Comparison of ENCODE assay signal across 8 cellular contexts in the genomic region with DNA sequence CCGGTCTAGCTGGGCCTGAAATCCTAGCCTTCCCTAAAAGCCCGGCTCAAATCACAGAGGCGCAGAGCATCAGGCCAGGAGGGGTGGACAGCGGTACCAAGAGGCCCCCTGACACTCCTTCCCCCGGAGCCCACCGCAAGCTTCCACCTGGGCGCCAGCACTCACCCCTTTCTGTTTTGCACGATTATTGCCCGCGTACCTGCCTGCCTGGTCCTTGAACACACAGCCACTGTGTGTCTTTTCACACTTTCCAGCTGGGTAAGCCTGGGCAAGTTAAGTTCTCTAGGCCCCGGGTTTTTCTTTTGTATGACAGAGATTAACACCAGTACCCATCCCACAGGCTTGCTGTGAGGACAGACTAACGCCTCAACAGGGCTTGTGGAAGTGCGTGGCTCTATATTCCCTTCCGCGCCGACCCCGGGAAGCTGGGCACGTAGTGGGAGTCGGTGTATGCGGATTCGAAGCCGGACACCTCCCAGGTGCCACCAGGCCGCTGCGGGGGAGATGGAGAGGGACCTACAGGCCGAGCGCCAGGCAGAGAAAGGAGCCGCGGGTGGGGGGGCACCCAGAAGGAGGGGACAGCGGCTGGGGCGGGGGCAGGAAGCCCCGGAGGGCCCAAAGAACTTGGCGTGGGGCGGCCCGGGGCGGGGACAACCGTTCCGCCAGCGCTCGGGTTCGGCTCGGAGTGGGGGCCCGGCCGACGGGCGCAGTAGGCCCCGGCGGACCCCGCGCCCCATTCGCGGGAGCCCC. TPM values are rescaled to one million over a fixed set of nuclear protein-coding genes. Genes with fewer than 3 reads are reported as not detected.
DNase-seq lines count a peak whose midpoint lies in the region; ATAC-seq, FAIRE-seq and TF ChIP-seq lines count a peak whose summit lies in the region.

No MANE protein-coding gene starts in this region.

- H3K4me3 ChIP-seq in choroid plexus epithelial cell (ENCODE audit: low read depth, low read length) = peak overlapping the region; percentile 72
- peak overlapping the region; percentile 62 to 77 (median 67) for H3K4me3 ChIP-seq in right lobe of liver

- peak; percentile 15 for DNase-seq in COR-L47 (lab: John Stamatoyannopoulos, UW)
- peak; percentile 14 for DNase-seq in HTR-8/SVneo (ENCODE audit: insufficient read length, low spot score)
- DNase-seq in activated CD4-positive, CD25-positive, alpha-beta regulatory T cell treated with anti-CD3 and anti-CD28 coated beads, Interleukin-2, amount 50 U/mL, for 72 hours = peak; percentile 61
- peak; percentile 33 for DNase-seq in choroid plexus epithelial cell (ENCODE audit: low read depth)
- peak; percentile 70 to 77 (median 71) for DNase-seq in right lobe of liver
- peak; percentile 33 for DNase-seq in stimulated activated CD8-positive, alpha-beta memory T cell treated with anti-CD3 and anti-CD28 coated beads, Interleukin-12 subunit alpha, Interleukin-12 subunit beta, amount 100 ng/mL, for 1 hour (ENCODE audit: low read depth)
- DNase-seq in ureter (ENCODE audit: low spot score) = no peak

- H3K9me3 ChIP-seq in right lobe of liver = no peaks in the 10 kb centered on the region

- TF ChIP-seq POLR2A in right lobe of liver (IDR thresholded peaks at IDR 0.05) = no peak

- peaks cover 0 to 26% (median 10%) of the 10 kb centered on the region in 4 donors for H3K4me1 ChIP-seq in right lobe of liver

- WGBS in right lobe of liver (ENCODE audit: insufficient coverage, low coverage, low lambda C conversion rate, missing lambda C conversion rate) = 0% methylated on average over 19 of the region's 51 CpGs

- no peak for FAIRE-seq in HTR-8/SVneo (lab: Jason Lieb, UNC)

- TF ChIP-seq CTCF in choroid plexus epithelial cell (conservative IDR thresholded peaks at IDR 0.05; ENCODE audit: low read depth, low read length) = no peak
- TF ChIP-seq CTCF in right lobe of liver (IDR thresholded peaks at IDR 0.05) = no peak

- peaks cover 4 to 23% (median 12%) of the 10 kb centered on the region in 4 donors for H3K36me3 ChIP-seq in right lobe of liver

- intact Hi-C loops in right lobe of liver (cut with DNase I) = no loop called here

- ATAC-seq in GM21381 (IDR thresholded peaks at IDR 0.05; ENCODE audit: unreplicated experiment) = peak; percentile 32
- ATAC-seq in right lobe of liver = peak; percentile 25 to 48 (median 39)

- peak overlapping the region; percentile 50 to 92 (median 73) for H3K27ac ChIP-seq in right lobe of liver

- no peaks in the 10 kb centered on the region for H3K27me3 ChIP-seq in right lobe of liver

RNA-seq across cellular contexts. Expression of a gene that starts 0.8 kb away (rescaled TPM):
- total RNA-seq in right lobe of liver (10 to 100 TPM in 3 of 6 experiments, 1 to 10 TPM in 3; 7.9 to 15.8 (median 10.4) TPM), ureter (17.3 TPM)

RNA-seq across cellular contexts. Expression of a gene that starts 36.0 kb away (rescaled TPM):
- total RNA-seq in right lobe of liver (1 to 10 TPM; 5.3 to 7.0 (median 5.4) TPM), ureter (15.1 TPM)
